In the genomic region with DNA sequence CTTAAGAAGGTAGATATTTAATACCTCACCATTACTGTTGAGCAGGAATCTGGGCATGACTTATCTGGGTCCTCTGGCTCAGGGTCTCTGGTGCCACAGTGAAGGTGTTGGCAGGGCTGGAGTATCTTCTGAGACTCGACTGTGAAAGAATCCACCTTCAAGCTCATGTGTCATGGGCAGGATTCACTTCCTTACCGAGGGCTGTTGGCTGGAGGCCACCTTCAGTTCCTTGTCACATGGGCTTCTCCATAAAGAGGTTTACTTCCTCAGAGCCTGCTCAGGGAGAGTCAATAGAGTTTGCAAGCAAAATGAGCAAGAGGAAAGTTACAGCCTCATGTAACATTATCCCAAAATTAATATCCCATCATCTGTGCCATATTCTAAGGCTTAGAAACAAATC, we compare ENCODE assay signal across 1 cellular context.
TF ChIP-seq lines count a peak whose summit lies in the region.

No MANE protein-coding gene starts in this region.

TF ChIP-seq in HepG2, 621 proteins besides CTCF, POLR2A, EP300 and RAD21 (continued from another document):
- TF ChIP-seq, protein P1, sequence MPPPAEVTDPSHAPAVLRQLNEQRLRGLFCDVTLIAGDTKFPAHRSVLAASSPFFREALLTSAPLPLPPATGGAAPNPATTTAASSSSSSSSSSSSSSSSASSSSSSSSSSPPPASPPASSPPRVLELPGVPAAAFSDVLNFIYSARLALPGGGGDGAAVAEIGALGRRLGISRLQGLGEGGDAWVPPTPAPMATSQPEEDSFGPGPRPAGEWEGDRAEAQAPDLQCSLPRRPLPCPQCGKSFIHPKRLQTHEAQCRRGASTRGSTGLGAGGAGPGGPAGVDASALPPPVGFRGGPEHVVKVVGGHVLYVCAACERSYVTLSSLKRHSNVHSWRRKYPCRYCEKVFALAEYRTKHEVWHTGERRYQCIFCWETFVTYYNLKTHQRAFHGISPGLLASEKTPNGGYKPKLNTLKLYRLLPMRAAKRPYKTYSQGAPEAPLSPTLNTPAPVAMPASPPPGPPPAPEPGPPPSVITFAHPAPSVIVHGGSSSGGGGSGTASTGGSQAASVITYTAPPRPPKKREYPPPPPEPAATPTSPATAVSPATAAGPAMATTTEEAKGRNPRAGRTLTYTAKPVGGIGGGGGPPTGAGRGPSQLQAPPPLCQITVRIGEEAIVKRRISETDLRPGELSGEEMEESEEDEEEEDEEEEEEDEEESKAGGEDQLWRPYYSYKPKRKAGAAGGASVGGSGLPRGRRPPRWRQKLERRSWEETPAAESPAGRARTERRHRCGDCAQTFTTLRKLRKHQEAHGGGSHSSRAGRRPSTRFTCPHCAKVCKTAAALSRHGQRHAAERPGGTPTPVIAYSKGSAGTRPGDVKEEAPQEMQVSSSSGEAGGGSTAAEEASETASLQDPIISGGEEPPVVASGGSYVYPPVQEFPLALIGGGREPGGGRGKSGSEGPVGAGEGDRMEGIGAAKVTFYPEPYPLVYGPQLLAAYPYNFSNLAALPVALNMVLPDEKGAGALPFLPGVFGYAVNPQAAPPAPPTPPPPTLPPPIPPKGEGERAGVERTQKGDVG (CRISPR knock-in tag; IDR thresholded peaks at IDR 0.05; ENCODE audit: borderline replicate concordance) = no peak
- no peak for TF ChIP-seq ZBTB20 (CRISPR knock-in tag; IDR thresholded peaks at IDR 0.05; ENCODE audit: borderline replicate concordance, low read depth)
